1 cellular context compared by ENCODE assay signal in genomic region chr4:122762966-122763716, GRCh38.
TF ChIP-seq lines count a peak whose summit lies in the region.

No MANE protein-coding gene starts in this region.

TF ChIP-seq in IMR-90, 13 proteins besides CTCF, POLR2A, EP300 and RAD21 (continued from another document):
- TF ChIP-seq ELK1 (IDR thresholded peaks at IDR 0.05; ENCODE audit: borderline replicate concordance, low read depth, low read length) (no peak), MAZ (IDR thresholded peaks at IDR 0.05; ENCODE audit: borderline replicate concordance, low read depth, low read length) (no peak), BHLHE40 (IDR thresholded peaks at IDR 0.05; ENCODE audit: low read depth, low read length) (no peak), USF2 (IDR thresholded peaks at IDR 0.05; ENCODE audit: low read depth, low read length) (no peak), CHD1 (IDR thresholded peaks at IDR 0.05; ENCODE audit: low read depth, low read length) (no peak), SMC3 (IDR thresholded peaks at IDR 0.05; ENCODE audit: low read depth, low read length) (no peak), RFX5 (IDR thresholded peaks at IDR 0.05; ENCODE audit: low read depth, low read length) (no peak), CEBPB (IDR thresholded peaks at IDR 0.05; ENCODE audit: low read depth, low read length) (no peak), NFE2L2 (IDR thresholded peaks at IDR 0.05; ENCODE audit: low read depth, low read length) (no peak), RCOR1 (IDR thresholded peaks at IDR 0.05; ENCODE audit: insufficient replicate concordance, low read length) (no peak), MAFK (IDR thresholded peaks at IDR 0.05; ENCODE audit: low read depth, low read length) (no peak), MXI1 (IDR thresholded peaks at IDR 0.05; ENCODE audit: borderline replicate concordance, low read depth, low read length) (no peak)
